ENCODE assay signal across 16 cellular contexts in genomic region chr15:77606142-77607034, GRCh38. TPM values are rescaled to one million over a fixed set of nuclear protein-coding genes. Genes with fewer than 3 reads are reported as not detected.
A peak's percentile ranks its signal among the peaks of the same experiment; 100 is the strongest.
DNase-seq lines count a peak whose midpoint lies in the region; ATAC-seq, FAIRE-seq and TF ChIP-seq lines count a peak whose summit lies in the region.
"Had no signal": no experiment of that assay in that cellular context is flagged by ENCODE, and none has a peak within 500 bp of the region (broad histone marks: within the 10 kb centered on the region; RNA-seq: fewer than 3 reads in every experiment).

No MANE protein-coding gene starts in this region.

- POLR2A ChIA-PET in activated CD8-positive, alpha-beta T cell treated with anti-CD3 and anti-CD28 coated beads, Interleukin-2, amount 10 ng/mL, durations not matched to agents 7 days and 5 days (lab: Charles Lee): no interaction called here

- H3K27me3 ChIP-seq in heart left ventricle (no peaks in the 10 kb centered on the region), astrocyte (ENCODE audit: insufficient read depth, low read length) (no peaks in the 10 kb centered on the region), transverse colon (no peaks in the 10 kb centered on the region)

- peaks cover 6% of the 10 kb centered on the region for H3K9me3 Mint-ChIP-seq in astrocyte (ENCODE audit: unreplicated experiment)
- no peaks in the 10 kb centered on the region for H3K9me3 Mint-ChIP-seq in activated CD8-positive, alpha-beta T cell treated with anti-CD3 and anti-CD28 coated beads, Interleukin-2, amount 10 ng/mL, durations not matched to agents 7 days and 5 days (ENCODE audit: insufficient read depth)
- H3K9me3 Mint-ChIP-seq: activated T-helper 17 cell treated with anti-CD3 and anti-CD28 coated beads, Interleukin-2, amount 50 U/mL, for 72 hours had no signal

- whole genome bisulfite sequencing in heart left ventricle, 4 donors: 68 to 77% (median 75%) methylated on average over 16 of the region's 16 CpGs
- 45 to 55% methylated on average over 2 to 16 of the region's 16 CpGs for WGBS in transverse colon (ENCODE audit: low coverage in 1 of 2), 2 donors

- H3K4me3 ChIP-seq in heart left ventricle (no peak overlapping the region), astrocyte (ENCODE audit: insufficient read depth, low read depth, low read length) (no peak overlapping the region), transverse colon (no peak overlapping the region)

- TF ChIP-seq POLR2A in heart left ventricle (IDR thresholded peaks at IDR 0.05) (no peak), transverse colon (IDR thresholded peaks at IDR 0.05) (no peak)

- no peaks in the 10 kb centered on the region for H3K9me3 ChIP-seq in heart left ventricle
- no peaks in the 10 kb centered on the region for H3K9me3 ChIP-seq in astrocyte (ENCODE audit: insufficient read depth, low read depth, low read length)
- H3K9me3 ChIP-seq in transverse colon: no peaks in the 10 kb centered on the region

- FAIRE-seq in astrocyte (lab: Jason Lieb, UNC): no peak
- FAIRE-seq: HepG2 had no signal

- peaks cover 18% of the 10 kb centered on the region for H3K4me1 Mint-ChIP-seq in astrocyte (ENCODE audit: low read depth, unreplicated experiment)
- peaks cover 4% of the 10 kb centered on the region for H3K4me1 Mint-ChIP-seq in activated CD8-positive, alpha-beta T cell treated with anti-CD3 and anti-CD28 coated beads, Interleukin-2, amount 10 ng/mL, durations not matched to agents 7 days and 5 days (ENCODE audit: low read depth)
- H3K4me1 Mint-ChIP-seq: activated T-helper 17 cell treated with anti-CD3 and anti-CD28 coated beads, Interleukin-2, amount 50 U/mL, for 72 hours had no signal

- H3K27ac ChIP-seq in heart left ventricle (peak overlapping the region in 7 of 12 donors; percentile 48 to 70 (median 53)), astrocyte (ENCODE audit: low read depth, low read length) (no peak overlapping the region), transverse colon (peak overlapping the region in 2 of 4 donors; percentile 31)
- H3K27ac ChIP-seq: parathyroid adenoma, RWPE1 had no signal

- H3K27ac Mint-ChIP-seq in astrocyte (ENCODE audit: unreplicated experiment): no peak overlapping the region
- no peak overlapping the region for H3K27ac Mint-ChIP-seq in activated CD8-positive, alpha-beta T cell treated with anti-CD3 and anti-CD28 coated beads, Interleukin-2, amount 10 ng/mL, durations not matched to agents 7 days and 5 days
- H3K27ac Mint-ChIP-seq: activated T-helper 17 cell treated with anti-CD3 and anti-CD28 coated beads, Interleukin-2, amount 50 U/mL, for 72 hours had no signal

- no peak overlapping the region for H3K4me3 Mint-ChIP-seq in astrocyte (ENCODE audit: unreplicated experiment)
- H3K4me3 Mint-ChIP-seq in activated CD8-positive, alpha-beta T cell treated with anti-CD3 and anti-CD28 coated beads, Interleukin-2, amount 10 ng/mL, durations not matched to agents 7 days and 5 days: no peak overlapping the region
- H3K4me3 Mint-ChIP-seq: activated T-helper 17 cell treated with anti-CD3 and anti-CD28 coated beads, Interleukin-2, amount 50 U/mL, for 72 hours had no signal

- no peaks in the 10 kb centered on the region for H4K20me1 ChIP-seq in astrocyte (ENCODE audit: insufficient read depth, low read length)

- no peaks in the 10 kb centered on the region for H3K79me2 ChIP-seq in astrocyte (ENCODE audit: insufficient read depth, low read length)
- H3K79me2 ChIP-seq: parathyroid adenoma had no signal

- peak overlapping the region; percentile 76 for H2AFZ ChIP-seq in astrocyte (ENCODE audit: low read depth, low read length)
- H2AFZ ChIP-seq: parathyroid adenoma had no signal

- ATAC-seq in heart left ventricle (peak in 1 of 4 donors; percentile 6), left ventricle myocardium superior (no peak)
- no peak for ATAC-seq in activated CD8-positive, alpha-beta T cell treated with anti-CD3 and anti-CD28 coated beads, Interleukin-2, amount 10 ng/mL, durations not matched to agents 7 days and 5 days
- ATAC-seq: activated T-helper 17 cell treated with anti-CD3 and anti-CD28 coated beads, Interleukin-2, amount 50 U/mL, for 72 hours had no signal

- DNase-seq in heart left ventricle: peak in 1 of 5 donors; percentile 52
- DNase-seq in left ventricle myocardium superior: no peak
- DNase-seq in astrocyte (ENCODE audit: low read depth): no peak
- DNase-seq in islet precursor cell: peak; percentile 86
- peak; percentile 55 for DNase-seq in transverse colon
- DNase-seq in G401 (ENCODE audit: low spot score): no peak
- no peak for DNase-seq in kidney tubule cell (ENCODE audit: low spot score)
- no peak for DNase-seq in activated CD8-positive, alpha-beta T cell treated with anti-CD3 and anti-CD28 coated beads, Interleukin-2, amount 10 ng/mL, durations not matched to agents 7 days and 5 days
- DNase-seq: activated CD4-positive, alpha-beta T cell treated with anti-CD3 and anti-CD28 coated beads, Interleukin-2, amount 50 U/mL, for 4 hours; mammary epithelial cell; NCI-H1092 treated with DMSO at 0.1 percent for 48 hours; T1000 had no signal

- peaks cover 20% of the 10 kb centered on the region for H3K27me3 Mint-ChIP-seq in astrocyte (ENCODE audit: low read depth, unreplicated experiment)
- H3K27me3 Mint-ChIP-seq in activated CD8-positive, alpha-beta T cell treated with anti-CD3 and anti-CD28 coated beads, Interleukin-2, amount 10 ng/mL, durations not matched to agents 7 days and 5 days (ENCODE audit: low read depth): peaks cover 6% of the 10 kb centered on the region

- in situ Hi-C loops in transverse colon (cut with MboI; ENCODE audit: low pct_ligation_motif_present in 1 of 4, low pct_unique_long_range_greater_than_20kb in 1 of 4, low sequenced_read_pairs in 3 of 4) (no loop called here), G401 (cut with HindIII; ENCODE audit: low sequenced_read_pairs) (loop anchor here (10.0 kb wide), 1 partner anchor 62 kb away; no protein-coding TSS in a partner anchor)

- no peaks in the 10 kb centered on the region for H3K36me3 Mint-ChIP-seq in astrocyte (ENCODE audit: low read depth, unreplicated experiment)
- no peaks in the 10 kb centered on the region for H3K36me3 Mint-ChIP-seq in activated CD8-positive, alpha-beta T cell treated with anti-CD3 and anti-CD28 coated beads, Interleukin-2, amount 10 ng/mL, durations not matched to agents 7 days and 5 days (ENCODE audit: low read depth)

- intact Hi-C loops in heart left ventricle (cut with DNase I) (no loop called here), left ventricle myocardium superior (cut with micrococcal nuclease) (no loop called here), transverse colon (cut with DNase I; ENCODE audit: low total_unique reads) (no loop called here)

- no peak for TF ChIP-seq EP300 in transverse colon (IDR thresholded peaks at IDR 0.05; ENCODE audit: low read depth)

- H3K4me1 ChIP-seq in heart left ventricle (peaks cover 0 to 23% (median 11%) of the 10 kb centered on the region in 12 donors), astrocyte (ENCODE audit: insufficient read depth, low read length) (peaks cover 7% of the 10 kb centered on the region), transverse colon (peaks cover 10 to 51% (median 27%) of the 10 kb centered on the region in 4 donors)
- H3K4me1 ChIP-seq: parathyroid adenoma had no signal

- H3K9ac ChIP-seq in astrocyte (ENCODE audit: low read length): no peak overlapping the region
- H3K9ac ChIP-seq: parathyroid adenoma had no signal

- CTCF ChIA-PET in activated CD8-positive, alpha-beta T cell treated with anti-CD3 and anti-CD28 coated beads, Interleukin-2, amount 10 ng/mL, durations not matched to agents 7 days and 5 days (lab: Charles Lee): no interaction called here

- TF ChIP-seq CTCF in heart left ventricle (IDR thresholded peaks at IDR 0.05) (no peak), astrocyte (IDR thresholded peaks at IDR 0.05; ENCODE audit: insufficient read depth, low read depth, low read length) (no peak), transverse colon (IDR thresholded peaks at IDR 0.05) (no peak)

- peak overlapping the region; percentile 17 for H3K4me2 ChIP-seq in astrocyte (ENCODE audit: low read length)

- no peaks in the 10 kb centered on the region for H3K36me3 ChIP-seq in heart left ventricle
- H3K36me3 ChIP-seq in astrocyte (ENCODE audit: insufficient read depth, low read length): no peaks in the 10 kb centered on the region
- H3K36me3 ChIP-seq in transverse colon: no peaks in the 10 kb centered on the region

RNA-seq across cellular contexts. Expression of gene LINGO1, which starts 26.3 kb away (rescaled TPM):
- total RNA-seq in heart left ventricle (1 to 10 TPM in 7 of 9 donors, under 1 TPM in 2; 0.49 to 4.0 (median 1.7) TPM), left ventricle myocardium superior (1.7 TPM), astrocyte (4.5 and 5.7 TPM in 2 replicates), transverse colon (under 1 TPM in 2 of 4 donors, not detected in 2; 0.27 to 0.95 TPM)
- polyA plus RNA-seq in heart left ventricle: 1 to 10 TPM; 1.3 to 2.8 TPM
- total RNA-seq in G401 (2014; rRNA removed; shearing (Covaris generic)): 8.8 and 16.0 TPM in 2 replicates
- not detected for total RNA-seq in activated CD8-positive, alpha-beta T cell treated with anti-CD3 and anti-CD28 coated beads, Interleukin-2, amount 10 ng/mL, durations not matched to agents 7 days and 5 days
- total RNA-seq: activated T-helper 17 cell treated with anti-CD3 and anti-CD28 coated beads, Interleukin-2, amount 50 U/mL, for 72 hours; HepG2 had no signal
- polyA plus RNA-seq: mammary epithelial cell had no signal

Comparison
In these comparisons a context has a peak if more than half of its experiments do, and no peak if none do; other contexts are left out.
1. DNase-seq: peak in islet precursor cell (single experiment) and transverse colon (single experiment); none in left ventricle myocardium superior (single experiment), astrocyte (single experiment), G401 (single experiment), kidney tubule cell (single experiment) and activated CD8-positive, alpha-beta T cell treated with anti-CD3 and anti-CD28 coated beads, Interleukin-2, amount 10 ng/mL, durations not matched to agents 7 days and 5 days (single experiment).